8 cellular contexts compared by ENCODE assay signal in the genomic region with DNA sequence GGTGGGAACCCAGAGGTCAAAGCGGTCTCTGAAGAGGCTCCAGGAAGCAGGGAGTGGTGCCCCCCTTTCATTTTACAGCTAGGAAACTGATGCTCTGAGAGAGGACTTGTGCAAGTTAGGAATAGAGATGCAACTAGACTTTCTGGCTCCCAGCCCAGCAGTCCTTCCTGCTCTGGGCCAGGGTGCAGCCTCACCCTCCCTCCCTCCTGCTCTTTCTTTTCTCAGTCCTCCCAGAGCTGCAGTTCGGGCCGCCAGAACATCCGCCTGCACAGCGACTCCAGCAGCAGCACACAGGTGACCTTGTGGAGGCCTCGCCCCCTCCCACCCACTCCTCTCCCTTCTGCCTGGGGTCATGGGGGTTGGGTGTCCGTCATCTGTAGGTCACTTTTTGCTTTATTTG. TPM values are rescaled to one million over a fixed set of nuclear protein-coding genes. Genes with fewer than 3 reads are reported as not detected.
DNase-seq lines count a peak whose midpoint lies in the region; ATAC-seq, FAIRE-seq and TF ChIP-seq lines count a peak whose summit lies in the region.

No MANE protein-coding gene starts in this region.

- no peak overlapping the region for H2BK5ac ChIP-seq in neuronal stem cell (ENCODE audit: low read length)

- H3K4me1 ChIP-seq in esophagus (ENCODE audit: control insufficient read depth in 2 of 2, insufficient read depth in 2 of 2, low read length in 1 of 2): peaks cover 0 to 4% of the 10 kb centered on the region in 2 donors
- no peaks in the 10 kb centered on the region for H3K4me1 ChIP-seq in neuronal stem cell (ENCODE audit: control insufficient read depth in 2 of 2, insufficient read depth in 1 of 2, low read depth in 1 of 2, low read length in 2 of 2)

- peaks cover 2% of the 10 kb centered on the region for H3K79me1 ChIP-seq in neuronal stem cell (ENCODE audit: low read depth, low read length)

- H3K9ac ChIP-seq in neuronal stem cell (ENCODE audit: low read depth, low read length, poor library complexity): no peak overlapping the region

- peak overlapping the region; percentile 81 to 85 for H3K27ac ChIP-seq in esophagus (ENCODE audit: low read depth in 2 of 2, low read length in 1 of 2)
- H3K27ac ChIP-seq in neuronal stem cell (replicated peaks; ENCODE audit: low read length): no peak overlapping the region

- no peak overlapping the region for H2AK5ac ChIP-seq in neuronal stem cell (ENCODE audit: low read depth, low read length)

- H3K36me3 ChIP-seq in esophagus (ENCODE audit: control insufficient read depth in 2 of 2, insufficient read depth in 2 of 2, low read length in 1 of 2) (no peaks in the 10 kb centered on the region), neuronal stem cell (replicated peaks in 1 of 2; ENCODE audit: control insufficient read depth in 2 of 2, insufficient read depth in 2 of 2, low read length in 2 of 2) (no peaks in the 10 kb centered on the region)

- H3K27me3 ChIP-seq in esophagus (ENCODE audit: control insufficient read depth in 1 of 2, insufficient read depth in 2 of 2, low read length in 2 of 2) (no peaks in the 10 kb centered on the region), neuronal stem cell (ENCODE audit: control insufficient read depth in 3 of 3, insufficient read depth in 3 of 3, low read depth in 1 of 3, low read length in 3 of 3) (no peaks in the 10 kb centered on the region)

- H4K8ac ChIP-seq in neuronal stem cell (ENCODE audit: low read depth, low read length): no peak overlapping the region

- H3K4me3 ChIP-seq in esophagus (ENCODE audit: low read depth in 1 of 2, low read length in 2 of 2): no peak overlapping the region
- peak overlapping the region in 1 of 2 donors; percentile 13 for H3K4me3 ChIP-seq in neuronal stem cell (ENCODE audit: low read length in 2 of 2)

- DNase-seq in COLO668 (lab: John Stamatoyannopoulos, UW; ENCODE audit: unreplicated experiment): peak; percentile 65
- DNase-seq in NCI-H2196 (lab: John Stamatoyannopoulos, UW; ENCODE audit: unreplicated experiment): peak; percentile 74
- DNase-seq in neuronal stem cell (ENCODE audit: low spot score): no peak
- no peak for DNase-seq in GM12892 (ENCODE audit: insufficient read length)

- no peak overlapping the region for H4K91ac ChIP-seq in neuronal stem cell (ENCODE audit: low read depth, low read length, poor library complexity)

- no peak overlapping the region for H3K14ac ChIP-seq in neuronal stem cell (ENCODE audit: low read length)

- no peak overlapping the region for H2BK120ac ChIP-seq in neuronal stem cell (ENCODE audit: low read depth, low read length)

- H2BK12ac ChIP-seq in neuronal stem cell (ENCODE audit: low read length): no peak overlapping the region

- H3K23ac ChIP-seq in neuronal stem cell (ENCODE audit: low read depth, low read length, poor library complexity): peak overlapping the region; percentile 87

- no peak overlapping the region for H2BK15ac ChIP-seq in neuronal stem cell (ENCODE audit: low read length)

- no peak overlapping the region for H3K4me2 ChIP-seq in neuronal stem cell (ENCODE audit: insufficient read depth, low read length, poor library complexity, severe bottlenecking)

- H3K4ac ChIP-seq in neuronal stem cell (ENCODE audit: low read length): no peak overlapping the region

- WGBS in esophagus, 2 donors: 17 to 19% methylated on average over 7 of the region's 7 CpGs
- no CpG with 5 or more reads among the region's 7 CpGs for WGBS in neuronal stem cell (ENCODE audit: extremely low coverage in 2 of 2, insufficient read length in 2 of 2, insufficient replicate concordance in 1 of 2), 2 donors

- no peak for FAIRE-seq in GM12892 (lab: Jason Lieb, UNC)

- ATAC-seq in GM19467 (IDR thresholded peaks at IDR 0.05; ENCODE audit: unreplicated experiment): no peak
- ATAC-seq in HG03520 (IDR thresholded peaks at IDR 0.05; ENCODE audit: unreplicated experiment): no peak
- no peak for ATAC-seq in HG03354 (IDR thresholded peaks at IDR 0.05; ENCODE audit: poor library complexity, severe bottlenecking, unreplicated experiment)

- H3K18ac ChIP-seq in neuronal stem cell (ENCODE audit: low read length): no peak overlapping the region

- H3K9me3 ChIP-seq in esophagus (ENCODE audit: control insufficient read depth in 2 of 2, insufficient read depth in 1 of 2, low read depth in 1 of 2, low read length in 1 of 2) (no peaks in the 10 kb centered on the region), neuronal stem cell (replicated peaks in 1 of 2; ENCODE audit: control insufficient read depth in 2 of 2, insufficient read depth in 1 of 2, low read depth in 1 of 2, low read length in 2 of 2) (no peaks in the 10 kb centered on the region)

- no peak for TF ChIP-seq POLR2A in GM12892 (IDR thresholded peaks at IDR 0.05; ENCODE audit: low read depth, low read length)

- no peak overlapping the region for H2AFZ ChIP-seq in neuronal stem cell (ENCODE audit: low read length)

RNA-seq across cellular contexts. Expression of gene LHFPL7, which starts 51.5 kb away (rescaled TPM):
- polyA plus RNA-seq in esophagus: not detected
- polyA plus RNA-seq in neuronal stem cell (2013, experiment 1 of 2): not detected
- not detected for polyA plus RNA-seq in neuronal stem cell (2013, experiment 2 of 2)
- polyA plus RNA-seq in GM12892 (2012; ENCODE audit: missing spikeins): not detected

RNA-seq across cellular contexts. Expression of gene KIAA1671, which starts 57.5 kb away (rescaled TPM):
- 10 to 100 TPM; 14.2 to 17.7 TPM for polyA plus RNA-seq in esophagus
- 8.3 TPM for polyA plus RNA-seq in neuronal stem cell (2013, experiment 1 of 2)
- 8.6 TPM for polyA plus RNA-seq in neuronal stem cell (2013, experiment 2 of 2)
- 0.23 TPM for polyA plus RNA-seq in GM12892 (2012; ENCODE audit: missing spikeins)

Comparison
In these comparisons a context has a peak if more than half of its experiments do, and no peak if none do; other contexts are left out.
1. DNase-seq: peak in COLO668 (single experiment) and NCI-H2196 (single experiment); none in neuronal stem cell (single experiment) and GM12892 (single experiment).